Comparison of ENCODE assay signal across 9 cellular contexts in genomic region chr13:99357149-99357596, GRCh38. TPM values are rescaled to one million over a fixed set of nuclear protein-coding genes. Genes with fewer than 3 reads are reported as not detected.
DNase-seq lines count a peak whose midpoint lies in the region; ATAC-seq and TF ChIP-seq lines count a peak whose summit lies in the region.
"Had no signal": no experiment of that assay in that cellular context is flagged by ENCODE, and none has a peak within 500 bp of the region (broad histone marks: within the 10 kb centered on the region; RNA-seq: fewer than 3 reads in every experiment).

No MANE protein-coding gene starts in this region.

- H4K20me1 ChIP-seq in hepatocyte (ENCODE audit: insufficient read depth, poor library complexity, severe bottlenecking): no peaks in the 10 kb centered on the region

- H3K36me3 Mint-ChIP-seq in activated T-helper 1 cell treated with anti-CD3 and anti-CD28 coated beads, Interleukin-12 subunit alpha, Interleukin-12 subunit beta, Interleukin-2, Interleukin-4 antibody, amounts not matched to agents 30 ng/mL and 10 ng/mL and 1 ng/mL, durations not matched to agents 14 hours and 24 hours and 36 hours (ENCODE audit: low read depth): peaks cover 54% of the 10 kb centered on the region
- peaks cover 14% of the 10 kb centered on the region for H3K36me3 Mint-ChIP-seq in WTC11

- peak; percentile 49 for DNase-seq in activated T-helper 1 cell treated with anti-CD3 and anti-CD28 coated beads, Interleukin-12 subunit alpha, Interleukin-12 subunit beta, Interleukin-2, Interleukin-4 antibody, amounts not matched to agents 30 ng/mL and 10 ng/mL and 1 ng/mL, durations not matched to agents 14 hours and 24 hours and 36 hours (ENCODE audit: low spot score)
- no peak for DNase-seq in hepatocyte (ENCODE audit: low spot score)
- DNase-seq in vagina (ENCODE audit: extremely low spot score in 2 of 2): no peak
- DNase-seq in WTC11 (ENCODE audit: low spot score): no peak
- no peak for DNase-seq in D341Med (ENCODE audit: low spot score)
- no peak for DNase-seq in GOT3 (lab: John Stamatoyannopoulos, UW)

- peak overlapping the region; percentile 95 for H3K27ac Mint-ChIP-seq in activated T-helper 1 cell treated with anti-CD3 and anti-CD28 coated beads, Interleukin-12 subunit alpha, Interleukin-12 subunit beta, Interleukin-2, Interleukin-4 antibody, amounts not matched to agents 30 ng/mL and 10 ng/mL and 1 ng/mL, durations not matched to agents 14 hours and 24 hours and 36 hours
- H3K27ac Mint-ChIP-seq in WTC11: no peak overlapping the region

- H3K27ac ChIP-seq in hepatocyte (peak overlapping the region; percentile 59), vagina (peak overlapping the region; percentile 6)

- H3K4me3 ChIP-seq in hepatocyte: no peak overlapping the region
- no peak overlapping the region for H3K4me3 ChIP-seq in vagina

- H3K9me3 ChIP-seq in hepatocyte (ENCODE audit: low read depth) (no peaks in the 10 kb centered on the region), vagina (no peaks in the 10 kb centered on the region)

- peaks cover 97% of the 10 kb centered on the region for H3K4me1 Mint-ChIP-seq in activated T-helper 1 cell treated with anti-CD3 and anti-CD28 coated beads, Interleukin-12 subunit alpha, Interleukin-12 subunit beta, Interleukin-2, Interleukin-4 antibody, amounts not matched to agents 30 ng/mL and 10 ng/mL and 1 ng/mL, durations not matched to agents 14 hours and 24 hours and 36 hours (ENCODE audit: low read depth)
- H3K4me1 Mint-ChIP-seq in WTC11: peaks cover 12% of the 10 kb centered on the region

- TF ChIP-seq CTCF in hepatocyte (IDR thresholded peaks at IDR 0.05; ENCODE audit: poor library complexity): no peak
- TF ChIP-seq CTCF in vagina (IDR thresholded peaks at IDR 0.05): no peak
- TF ChIP-seq CTCF in WTC11 (IDR thresholded peaks at IDR 0.05): no peak

- CTCF ChIA-PET in WTC11 (lab: Charles Lee): no interaction called here

- 75% methylated on average over 8 of the region's 8 CpGs for WGBS in hepatocyte (ENCODE audit: low lambda C conversion rate, missing lambda C conversion rate)

- no peak overlapping the region for H3K4me2 ChIP-seq in hepatocyte

- H3K9me2 ChIP-seq in hepatocyte (replicated peaks; ENCODE audit: insufficient read depth): no peaks in the 10 kb centered on the region

- no peak overlapping the region for H2AFZ ChIP-seq in hepatocyte

- H3K27me3 ChIP-seq in hepatocyte: no peaks in the 10 kb centered on the region
- H3K27me3 ChIP-seq in vagina: no peaks in the 10 kb centered on the region

- H3K79me2 ChIP-seq in hepatocyte: no peaks in the 10 kb centered on the region

- ATAC-seq in GM18511 (IDR thresholded peaks at IDR 0.05; ENCODE audit: unreplicated experiment): peak; percentile 27
- peak; percentile 8 for ATAC-seq in HG02970 (IDR thresholded peaks at IDR 0.05; ENCODE audit: low FRiP score, unreplicated experiment)
- ATAC-seq in WTC11: no peak

- peak overlapping the region; percentile 62 for H3K4me3 Mint-ChIP-seq in activated T-helper 1 cell treated with anti-CD3 and anti-CD28 coated beads, Interleukin-12 subunit alpha, Interleukin-12 subunit beta, Interleukin-2, Interleukin-4 antibody, amounts not matched to agents 30 ng/mL and 10 ng/mL and 1 ng/mL, durations not matched to agents 14 hours and 24 hours and 36 hours
- H3K4me3 Mint-ChIP-seq in WTC11: no peak overlapping the region

- intact Hi-C loops in activated T-helper 1 cell treated with anti-CD3 and anti-CD28 coated beads, Interleukin-12 subunit alpha, Interleukin-12 subunit beta, Interleukin-2, Interleukin-4 antibody, amounts not matched to agents 30 ng/mL and 10 ng/mL and 1 ng/mL, durations not matched to agents 14 hours and 24 hours and 36 hours (cut with micrococcal nuclease): loop anchor here (10.0 kb wide), 1 partner anchor 782 kb away; the partner anchor contains the start of gene STK24
- intact Hi-C loops in vagina (cut with DNase I): no loop called here

- TF ChIP-seq POLR2A in vagina (IDR thresholded peaks at IDR 0.05): no peak

- POLR2A ChIA-PET in WTC11 (lab: Charles Lee): no interaction called here

- no peaks in the 10 kb centered on the region for H3K9me3 Mint-ChIP-seq in activated T-helper 1 cell treated with anti-CD3 and anti-CD28 coated beads, Interleukin-12 subunit alpha, Interleukin-12 subunit beta, Interleukin-2, Interleukin-4 antibody, amounts not matched to agents 30 ng/mL and 10 ng/mL and 1 ng/mL, durations not matched to agents 14 hours and 24 hours and 36 hours
- no peaks in the 10 kb centered on the region for H3K9me3 Mint-ChIP-seq in WTC11

- no peaks in the 10 kb centered on the region for H3K4me1 ChIP-seq in hepatocyte (ENCODE audit: insufficient read depth)
- peaks cover 17% of the 10 kb centered on the region for H3K4me1 ChIP-seq in vagina

- H3K27me3 Mint-ChIP-seq in activated T-helper 1 cell treated with anti-CD3 and anti-CD28 coated beads, Interleukin-12 subunit alpha, Interleukin-12 subunit beta, Interleukin-2, Interleukin-4 antibody, amounts not matched to agents 30 ng/mL and 10 ng/mL and 1 ng/mL, durations not matched to agents 14 hours and 24 hours and 36 hours (ENCODE audit: insufficient read depth): no peaks in the 10 kb centered on the region
- no peaks in the 10 kb centered on the region for H3K27me3 Mint-ChIP-seq in WTC11 (ENCODE audit: low read depth)

- H3K36me3 ChIP-seq in hepatocyte (replicated peaks; ENCODE audit: insufficient read depth, low read depth) (no peaks in the 10 kb centered on the region), vagina (peaks cover 0 to 4% of the 10 kb centered on the region in 2 donors)

TF ChIP-seq in WTC11, 78 proteins besides CTCF, POLR2A, EP300 and RAD21:
- TF ChIP-seq ATF3 (CRISPR knock-in tag; conservative IDR thresholded peaks at IDR 0.05) (no peak), NR1H2 (CRISPR knock-in tag; IDR thresholded peaks at IDR 0.05) (no peak), ZNF671 (CRISPR knock-in tag; IDR thresholded peaks at IDR 0.05) (no peak), NR3C1 (CRISPR knock-in tag; conservative IDR thresholded peaks at IDR 0.05; ENCODE audit: low read depth) (no peak), ZBTB21 (CRISPR knock-in tag; IDR thresholded peaks at IDR 0.05; ENCODE audit: borderline replicate concordance) (no peak), HMGA2 (CRISPR knock-in tag; IDR thresholded peaks at IDR 0.05) (no peak), SMAD4 (CRISPR knock-in tag; IDR thresholded peaks at IDR 0.05) (no peak), ZNF425 (CRISPR knock-in tag; conservative IDR thresholded peaks at IDR 0.05) (no peak), ZNF138 (CRISPR knock-in tag; conservative IDR thresholded peaks at IDR 0.05) (no peak), MXD4 (CRISPR knock-in tag; IDR thresholded peaks at IDR 0.05; ENCODE audit: borderline replicate concordance) (no peak), JAZF1 (CRISPR knock-in tag; IDR thresholded peaks at IDR 0.05) (no peak)

RNA-seq across cellular contexts. Expression of gene GPR183, which starts 50.0 kb away (rescaled TPM):
- 22.6 and 23.6 TPM in 2 replicates for total RNA-seq in activated T-helper 1 cell treated with anti-CD3 and anti-CD28 coated beads, Interleukin-12 subunit alpha, Interleukin-12 subunit beta, Interleukin-2, Interleukin-4 antibody, amounts not matched to agents 30 ng/mL and 10 ng/mL and 1 ng/mL, durations not matched to agents 14 hours and 24 hours and 36 hours
- total RNA-seq in hepatocyte: 5.2 and 5.3 TPM in 2 replicates
- polyA plus RNA-seq in hepatocyte: 1.4 and 3.0 TPM in 2 replicates
- total RNA-seq in vagina: 12.0 TPM
- 0.13 to 0.14 TPM in 2 of 3 replicates, not detected in the other for total RNA-seq in WTC11 (2021)
- polyA plus RNA-seq: keratinocyte had no signal
